16 cellular contexts compared by ENCODE assay signal in genomic region chr9:13444272-13444608, GRCh38.
DNase-seq lines count a peak whose midpoint lies in the region; ATAC-seq and TF ChIP-seq lines count a peak whose summit lies in the region.
"Had no signal": no experiment of that assay in that cellular context is flagged by ENCODE, and none has a peak within 500 bp of the region (broad histone marks: within the 10 kb centered on the region; RNA-seq: fewer than 3 reads in every experiment).

No MANE protein-coding gene starts in this region.

- no peaks in the 10 kb centered on the region for H3K36me3 ChIP-seq in psoas muscle (ENCODE audit: insufficient read depth in 1 of 2, low read depth in 1 of 2)
- H3K36me3 ChIP-seq: left lung had no signal

- peak overlapping the region; percentile 59 for H3K4me3 ChIP-seq in coronary artery
- H3K4me3 ChIP-seq in psoas muscle, result peak overlapping the region; percentile 58
- H3K4me3 ChIP-seq: left lung had no signal

- TF ChIP-seq CTCF in coronary artery (IDR thresholded peaks at IDR 0.05), result no peak
- no peak for TF ChIP-seq CTCF in psoas muscle (IDR thresholded peaks at IDR 0.05)

- DNase-seq in G401 (ENCODE audit: low spot score), result peak; percentile 34
- peak; percentile 58 to 65 for DNase-seq in NCI-H1930 (lab: John Stamatoyannopoulos, UW)
- no peak for DNase-seq in coronary artery (ENCODE audit: low spot score)
- no peak for DNase-seq in psoas muscle
- DNase-seq in NCI-H187 (lab: John Stamatoyannopoulos, UW), result no peak
- no peak for DNase-seq in activated CD8-positive, alpha-beta memory T cell treated with anti-CD3 and anti-CD28 coated beads, Interleukin-2, amount 50 U/mL, for 4 hours
- DNase-seq: activated CD4-positive, alpha-beta T cell treated with anti-CD3 and anti-CD28 coated beads, Interleukin-2, amount 10 ng/mL, durations not matched to agents 7 days and 5 days; activated naive CD4-positive, alpha-beta T cell treated with anti-CD3 and anti-CD28 coated beads, Interleukin-2, amount 10 ng/mL, durations not matched to agents 7 days and 5 days; activated T-cell treated with anti-CD3 and anti-CD28 coated beads for 4 hours; endodermal cell; GDM1; KBM-7; left lung; NCI-H226 had no signal

- H3K27ac ChIP-seq in coronary artery, result peak overlapping the region in 1 of 2 donors; percentile 60
- H3K27ac ChIP-seq in psoas muscle, result peak overlapping the region; percentile 34

- ATAC-seq in psoas muscle, result peak in 3 of 4 donors; percentile 17 to 68 (median 58)
- ATAC-seq in HG03457 (IDR thresholded peaks at IDR 0.05; ENCODE audit: unreplicated experiment), result no peak
- ATAC-seq in GM19035 (IDR thresholded peaks at IDR 0.05; ENCODE audit: unreplicated experiment), result no peak
- ATAC-seq: left lung had no signal

- H3K27me3 ChIP-seq in psoas muscle (ENCODE audit: insufficient read depth in 3 of 3, low read length in 2 of 3), result no peaks in the 10 kb centered on the region
- H3K27me3 ChIP-seq: left lung had no signal

- no peaks in the 10 kb centered on the region for H3K9me3 ChIP-seq in psoas muscle
- H3K9me3 ChIP-seq: left lung had no signal

- WGBS in psoas muscle, 3 donors, result 11 to 23% (median 18%) methylated on average over 5 of the region's 5 CpGs

- peaks cover 29% of the 10 kb centered on the region for H3K4me1 ChIP-seq in psoas muscle

- in situ Hi-C loops in G401 (cut with HindIII; ENCODE audit: low sequenced_read_pairs), result no loop called here

- intact Hi-C loops in psoas muscle (cut with DNase I), result loop anchor here in 1 of 2 donors (10.0 kb wide), 1 partner anchor 111 kb away; no protein-coding TSS in a partner anchor

Comparison
In these comparisons a context has a peak if more than half of its experiments do, and no peak if none do; other contexts are left out.
1. DNase-seq: peak in G401 (single experiment) and NCI-H1930 (2 of 2); none in coronary artery (single experiment), psoas muscle (0 of 2), NCI-H187 (0 of 2) and activated CD8-positive, alpha-beta memory T cell treated with anti-CD3 and anti-CD28 coated beads, Interleukin-2, amount 50 U/mL, for 4 hours (single experiment).
2. ATAC-seq: peak in psoas muscle (3 of 4); none in HG03457 (single experiment) and GM19035 (single experiment).